Comparison of ENCODE assay signal across 9 cellular contexts in genomic region chr12:120902846-120903381, GRCh38. TPM values are rescaled to one million over a fixed set of nuclear protein-coding genes. Genes with fewer than 3 reads are reported as not detected.
A peak's percentile ranks its signal among the peaks of the same experiment; 100 is the strongest.
DNase-seq lines count a peak whose midpoint lies in the region; ATAC-seq and TF ChIP-seq lines count a peak whose summit lies in the region.
"Had no signal": no experiment of that assay in that cellular context is flagged by ENCODE, and none has a peak within 500 bp of the region (broad histone marks: within the 10 kb centered on the region; RNA-seq: fewer than 3 reads in every experiment).

No MANE protein-coding gene starts in this region.

- peak overlapping the region; percentile 89 for H3K4me2 ChIP-seq in fibroblast of lung (ENCODE audit: extremely low read depth, insufficient read depth, low read length)

- H3K36me3 ChIP-seq in SK-N-MC (ENCODE audit: insufficient read depth, low read length), result peaks cover 5% of the 10 kb centered on the region; the same call in 1 of the 2 replicates
- H3K36me3 ChIP-seq in fibroblast of lung (ENCODE audit: control insufficient read depth, insufficient read depth, low read length), result no peaks in the 10 kb centered on the region

- H3K4me1 ChIP-seq in fibroblast of lung (ENCODE audit: control insufficient read depth, extremely low read depth, insufficient read depth, low read length), result no peaks in the 10 kb centered on the region

- H3K9me3 ChIP-seq in SK-N-MC (ENCODE audit: low read depth, low read length), result no peaks in the 10 kb centered on the region
- no peaks in the 10 kb centered on the region for H3K9me3 ChIP-seq in fibroblast of lung (ENCODE audit: control insufficient read depth, insufficient read depth, low read depth, low read length)

- H4K20me1 ChIP-seq in fibroblast of lung (ENCODE audit: control insufficient read depth, extremely low read depth, insufficient read depth, low read length), result no peaks in the 10 kb centered on the region

- peak overlapping the region; percentile 95 for H3K4me3 ChIP-seq in GM12865 (ENCODE audit: low read depth, low read length)
- H3K4me3 ChIP-seq in SK-N-MC, result peak overlapping the region; percentile 93
- peak overlapping the region; percentile 60 to 95 (median 86) for H3K4me3 ChIP-seq in fibroblast of lung (replicated peaks in 1 of 4; ENCODE audit: control extremely low read depth in 1 of 4, insufficient read depth in 1 of 4, low read depth in 3 of 4, low read length in 4 of 4)
- peak overlapping the region; percentile 95 for H3K4me3 ChIP-seq in retinal pigment epithelial cell (ENCODE audit: low read length)

- H3K79me2 ChIP-seq in fibroblast of lung (ENCODE audit: control insufficient read depth, insufficient read depth, low read length), result peaks cover 35% of the 10 kb centered on the region

- TF ChIP-seq CTCF in GM12865 (IDR thresholded peaks at IDR 0.05; ENCODE audit: insufficient read depth, low read depth, low read length, missing control alignments) (no peak), fibroblast of lung (conservative IDR thresholded peaks at IDR 0.05 in 1 of 2, IDR thresholded peaks at IDR 0.05 in 1 of 2; ENCODE audit: low read depth in 1 of 2, low read length in 2 of 2) (no peak), retinal pigment epithelial cell (conservative IDR thresholded peaks at IDR 0.05; ENCODE audit: low read depth, low read length) (no peak), GM13977 (IDR thresholded peaks at IDR 0.05; ENCODE audit: extremely low read depth, insufficient read depth, missing control alignments) (no peak)

- in situ Hi-C loops in GM13977 (cut with MboI; ENCODE audit: low pct_unique_long_range_greater_than_20kb, low sequenced_read_pairs, unreplicated experiment), result no loop called here

- H3K27ac ChIP-seq in SK-N-MC, result no peak overlapping the region
- no peak overlapping the region for H3K27ac ChIP-seq in fibroblast of lung (ENCODE audit: insufficient read depth, low read length)

- H3K9ac ChIP-seq in SK-N-MC (ENCODE audit: insufficient read length), result peak overlapping the region; percentile 84
- peak overlapping the region; percentile 72 for H3K9ac ChIP-seq in fibroblast of lung (ENCODE audit: insufficient read depth, low read length)

- ATAC-seq in GM18873 (IDR thresholded peaks at IDR 0.05; ENCODE audit: low FRiP score, unreplicated experiment), result no peak
- ATAC-seq in GM21381 (IDR thresholded peaks at IDR 0.05; ENCODE audit: unreplicated experiment), result no peak
- ATAC-seq in GM21723 (IDR thresholded peaks at IDR 0.05; ENCODE audit: unreplicated experiment), result no peak

- no peak overlapping the region for H2AFZ ChIP-seq in fibroblast of lung (ENCODE audit: low read length)

- H3K27me3 ChIP-seq in fibroblast of lung (ENCODE audit: control insufficient read depth, insufficient read depth, low read length), result no peaks in the 10 kb centered on the region

- DNase-seq in GM12865 (ENCODE audit: low read depth) (no peak), SK-N-MC (ENCODE audit: low read depth, low spot score) (no peak), fibroblast of lung (ENCODE audit: low read depth in 2 of 2) (no peak), retinal pigment epithelial cell (ENCODE audit: low read depth) (no peak), GM13977 (ENCODE audit: low spot score) (no peak)
- DNase-seq: KG1 had no signal

RNA-seq across cellular contexts. Expression of gene SPPL3, which starts 1.2 kb away (rescaled TPM):
- 5.1 and 7.1 TPM in 2 replicates for total RNA-seq in fibroblast of lung
- polyA plus RNA-seq in fibroblast of lung, result 41.4 and 42.6 TPM in 2 replicates
- 25.4 and 26.6 TPM in 2 replicates for polyA plus RNA-seq in fibroblast of lung (2012)
- polyA minus RNA-seq in fibroblast of lung (ENCODE audit: low replicate concordance), result 144 and 210 TPM in 2 replicates
